ENCODE assay signal across 13 cellular contexts in genomic region chr12:73445658-73446324, GRCh38.
A peak's percentile ranks its signal among the peaks of the same experiment; 100 is the strongest.
DNase-seq lines count a peak whose midpoint lies in the region; ATAC-seq and TF ChIP-seq lines count a peak whose summit lies in the region.
"Had no signal": no experiment of that assay in that cellular context is flagged by ENCODE, and none has a peak within 500 bp of the region (broad histone marks: within the 10 kb centered on the region; RNA-seq: fewer than 3 reads in every experiment).

No MANE protein-coding gene starts in this region.

- no peaks in the 10 kb centered on the region for H4K20me1 ChIP-seq in KMS-11 (ENCODE audit: insufficient read depth)

- no peak overlapping the region for H3K9ac ChIP-seq in KMS-11

- H3K36me3 Mint-ChIP-seq in activated naive CD8-positive, alpha-beta T cell treated with anti-CD3 and anti-CD28 coated beads, Interleukin-2, amount 50 U/mL, for 24 hours (ENCODE audit: low read depth): no peaks in the 10 kb centered on the region

- H3K4me2 ChIP-seq in KMS-11: peak overlapping the region; percentile 31

- H3K4me1 ChIP-seq in KMS-11 (ENCODE audit: low read depth, poor library complexity, severe bottlenecking): peaks cover 14% of the 10 kb centered on the region

- peak; percentile 85 for ATAC-seq in GM18511 (IDR thresholded peaks at IDR 0.05; ENCODE audit: unreplicated experiment)
- ATAC-seq in GM21367 (IDR thresholded peaks at IDR 0.05; ENCODE audit: unreplicated experiment): peak; percentile 79
- peak; percentile 92 for ATAC-seq in HG02981 (IDR thresholded peaks at IDR 0.05; ENCODE audit: unreplicated experiment)
- no peak for ATAC-seq in activated naive CD8-positive, alpha-beta T cell treated with anti-CD3 and anti-CD28 coated beads, Interleukin-2, amount 50 U/mL, for 24 hours

- no peaks in the 10 kb centered on the region for H3K79me2 ChIP-seq in KMS-11 (ENCODE audit: insufficient read depth, low read depth)

- H3K4me1 Mint-ChIP-seq in activated naive CD8-positive, alpha-beta T cell treated with anti-CD3 and anti-CD28 coated beads, Interleukin-2, amount 50 U/mL, for 24 hours: peaks cover 5% of the 10 kb centered on the region

- no peak overlapping the region for H3K4me3 ChIP-seq in KMS-11 (IDR thresholded peaks at IDR 0.05; ENCODE audit: insufficient read depth, low read depth, low read length)

- no peak overlapping the region for H3K4me3 Mint-ChIP-seq in activated naive CD8-positive, alpha-beta T cell treated with anti-CD3 and anti-CD28 coated beads, Interleukin-2, amount 50 U/mL, for 24 hours

- peak overlapping the region; percentile 16; the same call in 1 of the 2 replicates for H2AFZ ChIP-seq in KMS-11 (ENCODE audit: low read depth)

- H3K27ac Mint-ChIP-seq in activated naive CD8-positive, alpha-beta T cell treated with anti-CD3 and anti-CD28 coated beads, Interleukin-2, amount 50 U/mL, for 24 hours: no peak overlapping the region

- DNase-seq in NCI-H774 (lab: John Stamatoyannopoulos, UW) (no peak), DMS 273 (lab: John Stamatoyannopoulos, UW; ENCODE audit: unreplicated experiment) (no peak), NCI-H2081 treated with DMSO at 0.1 percent for 48 hours (lab: John Stamatoyannopoulos, UW) (no peak)
- no peak for DNase-seq in activated naive CD8-positive, alpha-beta T cell treated with anti-CD3 and anti-CD28 coated beads, Interleukin-2, amount 50 U/mL, for 24 hours
- DNase-seq: activated CD4-positive, alpha-beta T cell treated with anti-CD3 and anti-CD28 coated beads, Interleukin-2, amount 50 U/mL, for 48 hours; activated naive CD4-positive, alpha-beta T cell treated with anti-CD3 and anti-CD28 coated beads, Interleukin-2, amount 50 U/mL, for 16 hours; HCEC 1CT; NCI-H510A treated with DMSO at 0.1 percent for 48 hours had no signal

- peaks cover 6% of the 10 kb centered on the region for H3K9me3 Mint-ChIP-seq in activated naive CD8-positive, alpha-beta T cell treated with anti-CD3 and anti-CD28 coated beads, Interleukin-2, amount 50 U/mL, for 24 hours

- no peak overlapping the region for H3K27ac ChIP-seq in KMS-11
- H3K27ac ChIP-seq: C4-2B had no signal

- no peaks in the 10 kb centered on the region for H3K27me3 ChIP-seq in KMS-11 (ENCODE audit: insufficient read depth, low read depth)

- no peaks in the 10 kb centered on the region for H3K36me3 ChIP-seq in KMS-11 (ENCODE audit: insufficient read depth)

- H3K27me3 Mint-ChIP-seq in activated naive CD8-positive, alpha-beta T cell treated with anti-CD3 and anti-CD28 coated beads, Interleukin-2, amount 50 U/mL, for 24 hours: no peaks in the 10 kb centered on the region

- TF ChIP-seq CTCF in KMS-11 (conservative IDR thresholded peaks at IDR 0.05; ENCODE audit: low read depth, low read length): no peak
